ENCODE assay signal across 1 cellular context in the genomic region with DNA sequence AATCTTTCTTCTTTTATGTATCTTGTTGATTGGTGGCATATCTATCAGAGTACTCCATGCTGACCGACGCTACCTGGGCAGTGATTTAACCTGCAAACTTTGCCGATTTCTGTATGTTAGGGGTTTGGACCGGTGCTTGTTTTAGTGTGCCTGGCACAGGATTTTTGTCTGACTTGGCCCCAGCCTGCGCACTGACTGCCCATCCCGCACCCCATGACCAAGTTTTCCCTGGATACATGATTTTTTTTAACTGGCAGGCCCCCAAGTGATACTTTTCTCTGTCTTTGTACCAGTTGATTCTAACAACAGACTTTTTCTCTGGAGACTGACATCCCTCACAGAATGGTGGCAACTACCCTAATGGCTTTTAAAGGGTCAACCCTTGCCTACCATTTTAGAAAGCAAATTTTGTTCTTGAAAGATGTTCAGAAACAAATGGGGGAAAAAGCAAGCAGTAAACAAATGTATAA.
TF ChIP-seq lines count a peak whose summit lies in the region.

No MANE protein-coding gene starts in this region.

TF ChIP-seq in IMR-90, 13 proteins besides CTCF, POLR2A, EP300 and RAD21 (continued from another document):
- TF ChIP-seq MAZ (IDR thresholded peaks at IDR 0.05; ENCODE audit: borderline replicate concordance, low read depth, low read length) (no peak), SMC3 (IDR thresholded peaks at IDR 0.05; ENCODE audit: low read depth, low read length) (no peak), CEBPB (IDR thresholded peaks at IDR 0.05; ENCODE audit: low read depth, low read length) (no peak), BHLHE40 (IDR thresholded peaks at IDR 0.05; ENCODE audit: low read depth, low read length) (no peak)
